Comparison of ENCODE assay signal across 8 cellular contexts in the genomic region with DNA sequence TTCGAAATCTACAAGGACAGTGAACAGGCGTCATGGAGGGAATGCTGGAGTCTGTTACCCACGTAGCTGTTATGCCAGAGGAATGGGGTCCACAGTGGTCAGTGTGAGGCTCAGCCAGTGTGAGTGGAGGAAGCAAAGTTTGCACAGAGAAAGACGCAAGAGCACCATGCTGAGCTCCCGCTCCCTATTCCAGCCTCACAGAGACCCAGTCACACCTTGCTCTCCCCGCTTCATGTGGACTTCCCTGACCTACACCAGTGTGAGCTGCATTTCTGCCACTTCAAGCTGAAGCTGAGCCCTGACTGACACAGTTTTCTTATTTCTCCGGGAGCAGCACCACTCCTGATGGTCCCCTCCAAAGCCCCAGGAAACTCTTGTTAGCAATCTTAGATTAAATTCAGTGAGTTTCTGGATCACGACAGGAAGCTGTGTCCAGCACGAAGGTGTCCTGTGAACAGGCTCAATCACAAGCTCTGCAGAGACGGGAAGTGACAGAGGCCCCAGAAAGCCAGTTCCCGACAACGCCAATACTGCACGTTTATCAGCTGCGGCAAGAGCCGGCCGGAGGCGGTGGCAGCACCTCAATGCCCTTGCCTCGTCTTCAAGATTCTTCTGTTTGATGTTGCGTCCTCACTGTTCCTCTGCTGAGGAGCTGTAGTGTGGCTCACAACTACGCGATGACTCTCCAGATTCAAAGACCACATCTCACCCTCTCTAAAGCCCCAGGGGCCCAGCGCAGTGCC.
A peak's percentile ranks its signal among the peaks of the same experiment; 100 is the strongest.
DNase-seq lines count a peak whose midpoint lies in the region; ATAC-seq and TF ChIP-seq lines count a peak whose summit lies in the region.
"Not testable (repeated sequence)": the region's sequence is repeated elsewhere in the genome, so short reads cannot be mapped to it uniquely, and the experiment has no call there.

No MANE protein-coding gene starts in this region.

- not testable (repeated sequence) for H4K5ac ChIP-seq in IMR-90 (ENCODE audit: low read depth, low read length)

- not testable (repeated sequence) for H3K36me3 ChIP-seq in IMR-90 (ENCODE audit: control insufficient read depth, insufficient read depth, low read length); endocrine pancreas (ENCODE audit: control insufficient read depth, insufficient read depth, low read length); aorta (ENCODE audit: control insufficient read depth in 1 of 2, insufficient read depth in 2 of 2, low read length in 1 of 2)

- H3K27me3 ChIP-seq in IMR-90 (ENCODE audit: control insufficient read depth, insufficient read depth, low read length); endocrine pancreas (ENCODE audit: control insufficient read depth, insufficient read depth, low read length); aorta (ENCODE audit: control insufficient read depth in 1 of 2, insufficient read depth in 2 of 2, low read length in 1 of 2): not testable (repeated sequence)

- intact Hi-C loops in IMR-90 (cut with micrococcal nuclease); activated CD4-positive, alpha-beta T cell treated with anti-CD3 and anti-CD28 coated beads, Interleukin-2, amount 10 ng/mL, durations not matched to agents 24 days and 14 days (cut with micrococcal nuclease); cardiac septum (cut with DNase I): not testable (repeated sequence)
- intact Hi-C loops in sciatic nerve (cut with DNase I): loop anchor here (5.0 kb wide), 1 partner anchor 332 kb away; no protein-coding TSS in a partner anchor
- intact Hi-C loops in aorta (cut with DNase I): loop anchor here (5.0 kb wide), 1 partner anchor 332 kb away; no protein-coding TSS in a partner anchor

- TF ChIP-seq RAD21 in IMR-90 (IDR thresholded peaks at IDR 0.05; ENCODE audit: low read length): not testable (repeated sequence)

- not testable (repeated sequence) for ATAC-seq in IMR-90 (ENCODE audit: low read depth); sciatic nerve
- peak; percentile 21 for ATAC-seq in aorta (ENCODE audit: low FRiP score)

- H2AFZ ChIP-seq in IMR-90 (replicated peaks; ENCODE audit: low read length, poor library complexity): peak overlapping the region; percentile 23

- dilution Hi-C loops in IMR-90 (cut with HindIII; ENCODE audit: low sequenced_read_pairs, unreplicated experiment): not testable (repeated sequence)

- H4K20me1 ChIP-seq in IMR-90 (ENCODE audit: insufficient read depth, low read length): not testable (repeated sequence)

- CTCF ChIA-PET in IMR-90 (lab: Yijun Ruan, JAX): not testable (repeated sequence)

- H4K91ac ChIP-seq in IMR-90 (ENCODE audit: insufficient read depth, low read depth, low read length): not testable (repeated sequence)

- not testable (repeated sequence) for H3K27ac Mint-ChIP-seq in activated CD4-positive, alpha-beta T cell treated with anti-CD3 and anti-CD28 coated beads, Interleukin-2, amount 10 ng/mL, durations not matched to agents 24 days and 14 days; osteocyte (ENCODE audit: unreplicated experiment)

- not testable (repeated sequence) for H3K79me1 ChIP-seq in IMR-90 (ENCODE audit: low read depth in 1 of 2, low read length in 2 of 2)

- not testable (repeated sequence) for H2BK5ac ChIP-seq in IMR-90 (ENCODE audit: low read depth, low read length, poor library complexity, severe bottlenecking)

- not testable (repeated sequence) for TF ChIP-seq CTCF in IMR-90 (conservative IDR thresholded peaks at IDR 0.05; ENCODE audit: low read depth, low read length); coronary artery (IDR thresholded peaks at IDR 0.05); osteocyte (IDR thresholded peaks at IDR 0.05)

- H3K27me3 Mint-ChIP-seq in activated CD4-positive, alpha-beta T cell treated with anti-CD3 and anti-CD28 coated beads, Interleukin-2, amount 10 ng/mL, durations not matched to agents 24 days and 14 days; osteocyte (ENCODE audit: unreplicated experiment): not testable (repeated sequence)

- not testable (repeated sequence) for H3K9ac ChIP-seq in IMR-90 (ENCODE audit: low read depth, low read length); endocrine pancreas (ENCODE audit: control insufficient read depth, insufficient read depth, low read length)

- H3K4ac ChIP-seq in IMR-90 (ENCODE audit: low read depth, low read length): not testable (repeated sequence)

- TF ChIP-seq POLR2A in IMR-90 (IDR thresholded peaks at IDR 0.05; ENCODE audit: low read depth, low read length): not testable (repeated sequence)

- H3K23ac ChIP-seq in IMR-90 (ENCODE audit: low read depth, low read length): not testable (repeated sequence)

- POLR2A ChIA-PET in IMR-90 (lab: Charles Lee; ENCODE audit: unreplicated experiment): not testable (repeated sequence)

- not testable (repeated sequence) for H3K9me1 ChIP-seq in IMR-90 (ENCODE audit: insufficient read depth, low read length)

- H2AK9ac ChIP-seq in IMR-90 (replicated peaks; ENCODE audit: low read depth, low read length, poor library complexity): peak overlapping the region; percentile 44

- DNase-seq in IMR-90: not testable (repeated sequence)
- DNase-seq in activated CD4-positive, alpha-beta T cell treated with anti-CD3 and anti-CD28 coated beads, Interleukin-2, amount 10 ng/mL, durations not matched to agents 24 days and 14 days: peak; percentile 37
- DNase-seq in coronary artery (ENCODE audit: low spot score): peak; percentile 64
- DNase-seq in cardiac septum (ENCODE audit: low spot score): peak; percentile 46
- DNase-seq in osteocyte (ENCODE audit: extremely low spot score, unreplicated experiment): peak; percentile 59
- DNase-seq in sciatic nerve (ENCODE audit: low spot score): peak; percentile 18
- peak in 1 of 2 donors; percentile 52 for DNase-seq in aorta

- not testable (repeated sequence) for H3K4me2 ChIP-seq in IMR-90 (ENCODE audit: low read depth, low read length)

- H3K27ac ChIP-seq in IMR-90 (ENCODE audit: insufficient read depth, low read length); coronary artery; aorta (ENCODE audit: low read depth in 1 of 2, low read length in 2 of 2): not testable (repeated sequence)

- BruUV-seq in IMR-90 (replicated peaks; lab: Mats Ljungman, UMichigan): not testable (repeated sequence)

- H3K14ac ChIP-seq in IMR-90 (replicated peaks; ENCODE audit: low read depth, low read length): not testable (repeated sequence)

- not testable (repeated sequence) for H4K8ac ChIP-seq in IMR-90 (ENCODE audit: low read depth in 2 of 2, low read length in 2 of 2)

- 79% methylated on average over 2 of the region's 22 CpGs; no CpG with 5 or more reads in 1 of the 2 experiments for WGBS in IMR-90 (ENCODE audit: extremely low coverage in 2 of 2, insufficient read length in 1 of 2), 2 experiments
- 75% methylated on average over 19 to 20 of the region's 22 CpGs for WGBS in aorta, 2 donors

- in situ Hi-C loops in IMR-90 (cut with MboI; ENCODE audit: low sequenced_read_pairs): loop anchor here (5.0 kb wide), 1 partner anchor 332 kb away; no protein-coding TSS in a partner anchor

- not testable (repeated sequence) for H3K18ac ChIP-seq in IMR-90 (ENCODE audit: low read depth, low read length)

- H3K56ac ChIP-seq in IMR-90 (ENCODE audit: extremely low read depth, insufficient read depth, low read length): not testable (repeated sequence)

- not testable (repeated sequence) for H2BK15ac ChIP-seq in IMR-90 (ENCODE audit: low read depth, low read length)

- H3K4me1 ChIP-seq in IMR-90 (ENCODE audit: control insufficient read depth, insufficient read depth, low read length); endocrine pancreas (ENCODE audit: control insufficient read depth, insufficient read depth, low read length); aorta (ENCODE audit: control insufficient read depth in 1 of 2, insufficient read depth in 2 of 2, low read length in 2 of 2): not testable (repeated sequence)

- H3K9me3 ChIP-seq in IMR-90 (ENCODE audit: control insufficient read depth, insufficient read depth, low read length): peaks cover 14% of the 10 kb centered on the region
- not testable (repeated sequence) for H3K9me3 ChIP-seq in endocrine pancreas (ENCODE audit: control insufficient read depth, low read length); aorta (ENCODE audit: control insufficient read depth, low read length)

- not testable (repeated sequence) for H3K9me3 Mint-ChIP-seq in activated CD4-positive, alpha-beta T cell treated with anti-CD3 and anti-CD28 coated beads, Interleukin-2, amount 10 ng/mL, durations not matched to agents 24 days and 14 days
- peaks cover 10% of the 10 kb centered on the region for H3K9me3 Mint-ChIP-seq in osteocyte (ENCODE audit: unreplicated experiment)

- not testable (repeated sequence) for H3K36me3 Mint-ChIP-seq in activated CD4-positive, alpha-beta T cell treated with anti-CD3 and anti-CD28 coated beads, Interleukin-2, amount 10 ng/mL, durations not matched to agents 24 days and 14 days (ENCODE audit: low read depth); osteocyte (ENCODE audit: unreplicated experiment)

- not testable (repeated sequence) for H3K4me1 Mint-ChIP-seq in activated CD4-positive, alpha-beta T cell treated with anti-CD3 and anti-CD28 coated beads, Interleukin-2, amount 10 ng/mL, durations not matched to agents 24 days and 14 days; osteocyte (ENCODE audit: unreplicated experiment)

- not testable (repeated sequence) for H3K4me3 ChIP-seq in IMR-90 (ENCODE audit: insufficient read depth, low read depth, low read length); coronary artery; aorta (ENCODE audit: low read length in 2 of 2)
- H3K4me3 ChIP-seq in endocrine pancreas (ENCODE audit: control insufficient read depth, insufficient read depth, low read length): peak overlapping the region; percentile 0

- not testable (repeated sequence) for H3K4me3 Mint-ChIP-seq in activated CD4-positive, alpha-beta T cell treated with anti-CD3 and anti-CD28 coated beads, Interleukin-2, amount 10 ng/mL, durations not matched to agents 24 days and 14 days; osteocyte (ENCODE audit: unreplicated experiment)

- not testable (repeated sequence) for H2AK5ac ChIP-seq in IMR-90 (ENCODE audit: low read depth, low read length)

- not testable (repeated sequence) for H2BK120ac ChIP-seq in IMR-90 (ENCODE audit: low read depth, low read length)

- H2BK20ac ChIP-seq in IMR-90 (ENCODE audit: low read depth, low read length): not testable (repeated sequence)
